ENCODE assay signal across 8 cellular contexts in genomic region chr19:1437609-1438008, GRCh38. TPM values are rescaled to one million over a fixed set of nuclear protein-coding genes. Genes with fewer than 3 reads are reported as not detected.
DNase-seq lines count a peak whose midpoint lies in the region; ATAC-seq and TF ChIP-seq lines count a peak whose summit lies in the region.

No MANE protein-coding gene starts in this region.

- peak overlapping the region; percentile 49 for H2AFZ ChIP-seq in SU-DHL-6 (ENCODE audit: low read depth, low read length, severe bottlenecking)

- no peaks in the 10 kb centered on the region for H3K27me3 ChIP-seq in SU-DHL-6 (ENCODE audit: low read length)

- H4K20me1 ChIP-seq in SU-DHL-6 (ENCODE audit: low read depth, low read length), result peaks cover 18% of the 10 kb centered on the region; the same call in 1 of the 2 replicates

- POLR2A ChIA-PET in activated CD4-positive, alpha-beta T cell treated with anti-CD3 and anti-CD28 coated beads, Interleukin-2, amount 10 ng/mL, durations not matched to agents 7 days and 5 days (lab: Charles Lee), result interaction anchor here (0.7 kb wide), 1 partner anchor 29 kb away, joined by 3 read pairs; no protein-coding TSS in a partner anchor

- peaks cover 34% of the 10 kb centered on the region for H3K4me1 Mint-ChIP-seq in activated CD4-positive, alpha-beta T cell treated with anti-CD3 and anti-CD28 coated beads, Interleukin-2, amount 10 ng/mL, durations not matched to agents 7 days and 5 days
- peaks cover 7% of the 10 kb centered on the region for H3K4me1 Mint-ChIP-seq in glutamatergic neuron (ENCODE audit: low read depth, unreplicated experiment)
- H3K4me1 Mint-ChIP-seq in stimulated activated naive CD8-positive, alpha-beta T cell treated with anti-CD3 and anti-CD28 coated beads, Interleukin-15, amount 100 ng/mL, for 72 hours, result peaks cover 44% of the 10 kb centered on the region

- peaks cover 19% of the 10 kb centered on the region for H3K36me3 ChIP-seq in SU-DHL-6 (ENCODE audit: low read length)

- H3K36me3 Mint-ChIP-seq in activated CD4-positive, alpha-beta T cell treated with anti-CD3 and anti-CD28 coated beads, Interleukin-2, amount 10 ng/mL, durations not matched to agents 7 days and 5 days (ENCODE audit: low read depth), result peaks cover 39% of the 10 kb centered on the region
- H3K36me3 Mint-ChIP-seq in glutamatergic neuron (ENCODE audit: unreplicated experiment), result no peaks in the 10 kb centered on the region

- no peaks in the 10 kb centered on the region for H3K27me3 Mint-ChIP-seq in activated CD4-positive, alpha-beta T cell treated with anti-CD3 and anti-CD28 coated beads, Interleukin-2, amount 10 ng/mL, durations not matched to agents 7 days and 5 days
- H3K27me3 Mint-ChIP-seq in glutamatergic neuron (ENCODE audit: unreplicated experiment), result peaks cover 3% of the 10 kb centered on the region
- H3K27me3 Mint-ChIP-seq in stimulated activated naive CD8-positive, alpha-beta T cell treated with anti-CD3 and anti-CD28 coated beads, Interleukin-15, amount 100 ng/mL, for 72 hours, result no peaks in the 10 kb centered on the region

- CTCF ChIA-PET in activated CD4-positive, alpha-beta T cell treated with anti-CD3 and anti-CD28 coated beads, Interleukin-2, amount 10 ng/mL, durations not matched to agents 7 days and 5 days (lab: Charles Lee), result interaction anchor here (0.6 to 0.9 kb wide), 5 partner anchors 10 to 884 kb away, joined by 3 to 4 read pairs (median 3); no protein-coding TSS in a partner anchor

- H3K4me3 Mint-ChIP-seq in activated CD4-positive, alpha-beta T cell treated with anti-CD3 and anti-CD28 coated beads, Interleukin-2, amount 10 ng/mL, durations not matched to agents 7 days and 5 days, result peak overlapping the region; percentile 97
- H3K4me3 Mint-ChIP-seq in glutamatergic neuron (ENCODE audit: unreplicated experiment), result peak overlapping the region; percentile 90
- H3K4me3 Mint-ChIP-seq in stimulated activated naive CD8-positive, alpha-beta T cell treated with anti-CD3 and anti-CD28 coated beads, Interleukin-15, amount 100 ng/mL, for 72 hours, result peak overlapping the region; percentile 99 to 100

- peak overlapping the region; percentile 53 for H3K27ac ChIP-seq in SU-DHL-6 (ENCODE audit: low read depth, low read length)

- peaks cover 31% of the 10 kb centered on the region for H3K79me2 ChIP-seq in SU-DHL-6 (ENCODE audit: insufficient read depth, low read length)

- peak overlapping the region; percentile 36 for H3K27ac Mint-ChIP-seq in activated CD4-positive, alpha-beta T cell treated with anti-CD3 and anti-CD28 coated beads, Interleukin-2, amount 10 ng/mL, durations not matched to agents 7 days and 5 days
- no peak overlapping the region for H3K27ac Mint-ChIP-seq in glutamatergic neuron (ENCODE audit: unreplicated experiment)
- no peak overlapping the region for H3K27ac Mint-ChIP-seq in stimulated activated naive CD8-positive, alpha-beta T cell treated with anti-CD3 and anti-CD28 coated beads, Interleukin-15, amount 100 ng/mL, for 72 hours

- no peak for DNase-seq in activated CD4-positive, alpha-beta T cell treated with anti-CD3 and anti-CD28 coated beads, Interleukin-2, amount 10 ng/mL, durations not matched to agents 7 days and 5 days
- no peak for DNase-seq in activated CD4-positive, alpha-beta T cell treated with anti-CD3 and anti-CD28 coated beads, Interleukin-2, amount 50 U/mL, for 48 hours
- DNase-seq in glutamatergic neuron (no peak), hippocampal formation (lab: John Stamatoyannopoulos, UW) (no peak), NCI-H2227 (lab: John Stamatoyannopoulos, UW; ENCODE audit: unreplicated experiment) (no peak)
- DNase-seq in stimulated activated naive CD8-positive, alpha-beta T cell treated with anti-CD3 and anti-CD28 coated beads, Interleukin-15, amount 100 ng/mL, for 72 hours, result no peak

- no peaks in the 10 kb centered on the region for H3K9me3 Mint-ChIP-seq in activated CD4-positive, alpha-beta T cell treated with anti-CD3 and anti-CD28 coated beads, Interleukin-2, amount 10 ng/mL, durations not matched to agents 7 days and 5 days
- peaks cover 16% of the 10 kb centered on the region for H3K9me3 Mint-ChIP-seq in glutamatergic neuron (ENCODE audit: unreplicated experiment)
- H3K9me3 Mint-ChIP-seq in stimulated activated naive CD8-positive, alpha-beta T cell treated with anti-CD3 and anti-CD28 coated beads, Interleukin-15, amount 100 ng/mL, for 72 hours, result no peaks in the 10 kb centered on the region

- H3K4me3 ChIP-seq in SU-DHL-6 (ENCODE audit: insufficient read depth, low read length, poor library complexity, severe bottlenecking), result no peak overlapping the region

- H3K9me2 ChIP-seq in SU-DHL-6 (replicated peaks; ENCODE audit: insufficient read depth, low read length), result no peaks in the 10 kb centered on the region

- H3K9me3 ChIP-seq in SU-DHL-6 (ENCODE audit: insufficient read depth, low read length), result no peaks in the 10 kb centered on the region

- H3K9ac ChIP-seq in SU-DHL-6 (ENCODE audit: low read length), result peak overlapping the region; percentile 28; the same call in 1 of the 2 replicates

- peaks cover 48% of the 10 kb centered on the region for H3F3A ChIP-seq in SU-DHL-6 (ENCODE audit: insufficient read depth)

- peak overlapping the region; percentile 41 for H3K4me2 ChIP-seq in SU-DHL-6 (ENCODE audit: low read depth, low read length, poor library complexity, severe bottlenecking)

- TF ChIP-seq CTCF in SU-DHL-6 (IDR thresholded peaks at IDR 0.05; ENCODE audit: insufficient read depth, low read length, poor library complexity, severe bottlenecking), result no peak
- no peak for TF ChIP-seq CTCF in glutamatergic neuron (IDR thresholded peaks at IDR 0.05; ENCODE audit: partially characterized antibody, unreplicated experiment)

- no peak for ATAC-seq in stimulated activated naive CD8-positive, alpha-beta T cell treated with anti-CD3 and anti-CD28 coated beads, Interleukin-15, amount 100 ng/mL, for 72 hours
- ATAC-seq in GM21526 (IDR thresholded peaks at IDR 0.05; ENCODE audit: low FRiP score, unreplicated experiment), result no peak

RNA-seq across cellular contexts. Expression of gene RPS15, which starts 0.6 kb away (rescaled TPM):
- total RNA-seq in activated CD4-positive, alpha-beta T cell treated with anti-CD3 and anti-CD28 coated beads, Interleukin-2, amount 10 ng/mL, durations not matched to agents 7 days and 5 days, result 1,000 to 10,000 TPM; 1,158 to 1,387 TPM
- total RNA-seq in glutamatergic neuron (ENCODE audit: unreplicated experiment), result 603 TPM

RNA-seq across cellular contexts. Expression of gene APC2, which starts 12.3 kb away (rescaled TPM):
- total RNA-seq in activated CD4-positive, alpha-beta T cell treated with anti-CD3 and anti-CD28 coated beads, Interleukin-2, amount 10 ng/mL, durations not matched to agents 7 days and 5 days, result under 1 TPM; 0.02 to 0.10 TPM
- 371 TPM for total RNA-seq in glutamatergic neuron (ENCODE audit: unreplicated experiment)

RNA-seq across cellular contexts. Expression of gene DAZAP1, which starts 30.2 kb away (rescaled TPM):
- total RNA-seq in activated CD4-positive, alpha-beta T cell treated with anti-CD3 and anti-CD28 coated beads, Interleukin-2, amount 10 ng/mL, durations not matched to agents 7 days and 5 days, result 100 to 1,000 TPM; 235 to 241 TPM
- total RNA-seq in glutamatergic neuron (ENCODE audit: unreplicated experiment), result 135 TPM

RNA-seq across cellular contexts. Expression of gene GAMT, which starts 36.3 kb away (rescaled TPM):
- total RNA-seq in activated CD4-positive, alpha-beta T cell treated with anti-CD3 and anti-CD28 coated beads, Interleukin-2, amount 10 ng/mL, durations not matched to agents 7 days and 5 days, result 10 to 100 TPM; 23.0 to 25.9 TPM
- total RNA-seq in glutamatergic neuron (ENCODE audit: unreplicated experiment), result 17.9 TPM

RNA-seq across cellular contexts. Expression of gene C19orf25, which starts 41.4 kb away (rescaled TPM):
- total RNA-seq in activated CD4-positive, alpha-beta T cell treated with anti-CD3 and anti-CD28 coated beads, Interleukin-2, amount 10 ng/mL, durations not matched to agents 7 days and 5 days, result 10 to 100 TPM; 33.2 to 40.7 TPM
- total RNA-seq in glutamatergic neuron (ENCODE audit: unreplicated experiment), result 29.2 TPM

Comparison
In these comparisons a context has a peak if more than half of its experiments do, and no peak if none do; other contexts are left out.
1. RNA of gene APC2, which starts 12.3 kb away (total RNA-seq): 371 TPM in glutamatergic neuron (single experiment); 0.02 to 0.10 TPM in activated CD4-positive, alpha-beta T cell treated with anti-CD3 and anti-CD28 coated beads, Interleukin-2, amount 10 ng/mL, durations not matched to agents 7 days and 5 days; every median in the first group is over 100 times any median in the second.
2. Peak in every context shown above with its lines, with median percentiles within 50 percentile points of each other: H3K4me3 Mint-ChIP-seq.